In the genomic region with DNA sequence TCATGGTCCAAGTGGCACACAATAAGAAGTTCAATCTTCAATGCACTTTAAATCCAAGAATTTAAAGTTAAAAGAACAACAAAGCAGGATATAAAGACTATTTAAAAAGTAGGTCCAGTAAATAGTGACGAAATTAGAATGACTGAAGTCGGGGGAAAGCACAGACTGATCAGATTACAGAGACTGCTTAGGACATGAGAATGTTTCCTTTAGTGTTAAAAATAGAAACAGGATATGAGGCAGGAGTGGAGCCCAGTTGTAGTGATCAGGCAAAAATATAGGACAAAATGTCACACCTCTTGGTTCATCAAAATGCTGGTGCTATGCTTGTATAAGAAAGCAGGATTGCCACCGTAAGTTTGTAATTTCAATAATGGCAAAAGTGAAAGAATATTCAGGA, we compare ENCODE assay signal across 11 cellular contexts. TPM values are rescaled to one million over a fixed set of nuclear protein-coding genes. Genes with fewer than 3 reads are reported as not detected.
A peak's percentile ranks its signal among the peaks of the same experiment; 100 is the strongest.
DNase-seq lines count a peak whose midpoint lies in the region; ATAC-seq, FAIRE-seq and TF ChIP-seq lines count a peak whose summit lies in the region.
"Had no signal": no experiment of that assay in that cellular context is flagged by ENCODE, and none has a peak within 500 bp of the region (broad histone marks: within the 10 kb centered on the region; RNA-seq: fewer than 3 reads in every experiment).

No MANE protein-coding gene starts in this region.

- H3K27me3 ChIP-seq in pancreas, result no peaks in the 10 kb centered on the region

- CTCF ChIA-PET in activated CD8-positive, alpha-beta T cell treated with anti-CD3 and anti-CD28 coated beads for 36 hours (lab: Charles Lee), result no interaction called here

- peaks cover 20% of the 10 kb centered on the region for H3K27me3 Mint-ChIP-seq in activated CD8-positive, alpha-beta T cell treated with anti-CD3 and anti-CD28 coated beads for 36 hours
- H3K27me3 Mint-ChIP-seq: brain had no signal

- H3K27ac Mint-ChIP-seq in activated CD8-positive, alpha-beta T cell treated with anti-CD3 and anti-CD28 coated beads for 36 hours, result no peak overlapping the region

- H3K36me3 Mint-ChIP-seq in activated CD8-positive, alpha-beta T cell treated with anti-CD3 and anti-CD28 coated beads for 36 hours (ENCODE audit: low read depth), result no peaks in the 10 kb centered on the region
- H3K36me3 Mint-ChIP-seq: brain had no signal

- no peak overlapping the region for H3K4me3 ChIP-seq in pancreas

- H3K9me3 ChIP-seq in pancreas, result no peaks in the 10 kb centered on the region

- H3K9me3 Mint-ChIP-seq in activated CD8-positive, alpha-beta T cell treated with anti-CD3 and anti-CD28 coated beads for 36 hours, result peaks cover 4% of the 10 kb centered on the region

- no peak for FAIRE-seq in pancreas (lab: Jason Lieb, UNC)

- WGBS in pancreas, 2 donors, result 39 to 43% methylated on average over 3 of the region's 3 CpGs

- H3K4me1 Mint-ChIP-seq in activated CD8-positive, alpha-beta T cell treated with anti-CD3 and anti-CD28 coated beads for 36 hours (ENCODE audit: low read depth), result no peaks in the 10 kb centered on the region

- no peaks in the 10 kb centered on the region for H3K36me3 ChIP-seq in pancreas

- no peaks in the 10 kb centered on the region for H3K4me1 ChIP-seq in pancreas

- ATAC-seq in pancreas (peak in 3 of 4 donors; percentile 24 to 78 (median 60)), HG02870 (IDR thresholded peaks at IDR 0.05; ENCODE audit: unreplicated experiment) (no peak)
- no peak for ATAC-seq in activated CD8-positive, alpha-beta T cell treated with anti-CD3 and anti-CD28 coated beads for 36 hours

- DNase-seq in EL (peak; percentile 62), RPMI7951 (ENCODE audit: low read depth) (peak; percentile 68), fibroblast of peridontal ligament (ENCODE audit: extremely low read depth) (peak; percentile 85), pancreas (no peak)
- no peak for DNase-seq in activated naive CD4-positive, alpha-beta T cell treated with Interleukin-2 at 50 U/mL for 16 hours
- no peak for DNase-seq in activated naive CD4-positive, alpha-beta T cell treated with anti-CD3 and anti-CD28 coated beads, Interleukin-2, amount 50 U/mL, for 16 hours
- no peak for DNase-seq in activated CD8-positive, alpha-beta T cell treated with anti-CD3 and anti-CD28 coated beads for 36 hours
- DNase-seq: NCI-H146 had no signal

- no peak for TF ChIP-seq CTCF in pancreas (IDR thresholded peaks at IDR 0.05)
- TF ChIP-seq CTCF in activated CD8-positive, alpha-beta T cell treated with anti-CD3 and anti-CD28 coated beads for 36 hours (IDR thresholded peaks at IDR 0.05), result no peak

- H3K4me3 Mint-ChIP-seq in activated CD8-positive, alpha-beta T cell treated with anti-CD3 and anti-CD28 coated beads for 36 hours, result no peak overlapping the region
- H3K4me3 Mint-ChIP-seq: brain had no signal

- intact Hi-C loops in pancreas (cut with DNase I), result no loop called here
- intact Hi-C loops in activated CD8-positive, alpha-beta T cell treated with anti-CD3 and anti-CD28 coated beads for 36 hours (cut with micrococcal nuclease), result no loop called here

- H3K27ac ChIP-seq in pancreas, result peak overlapping the region in 2 of 4 donors; percentile 30 to 39
- H3K27ac ChIP-seq: VCaP had no signal

- POLR2A ChIA-PET in activated CD8-positive, alpha-beta T cell treated with anti-CD3 and anti-CD28 coated beads for 36 hours (lab: Charles Lee), result no interaction called here

RNA-seq across cellular contexts. Expression of a gene that starts 52.2 kb away (rescaled TPM):
- total RNA-seq in RPMI7951 (2014; rRNA removed; shearing (Covaris generic)), result not detected in 2 replicates
- total RNA-seq in pancreas, result 10 to 100 TPM in 4 of 6 donors, 1 to 10 TPM in 2; 5.3 to 77.0 (median 18.5) TPM
- 1 to 10 TPM; 4.7 to 8.5 TPM for polyA plus RNA-seq in pancreas
- not detected for total RNA-seq in activated CD8-positive, alpha-beta T cell treated with anti-CD3 and anti-CD28 coated beads for 36 hours

Comparison
In these comparisons a context has a peak if more than half of its experiments do, and no peak if none do; other contexts are left out.
1. DNase-seq: peak in EL (single experiment), RPMI7951 (single experiment) and fibroblast of peridontal ligament (single experiment); none in pancreas (0 of 6), activated naive CD4-positive, alpha-beta T cell treated with Interleukin-2 at 50 U/mL for 16 hours (single experiment), activated naive CD4-positive, alpha-beta T cell treated with anti-CD3 and anti-CD28 coated beads, Interleukin-2, amount 50 U/mL, for 16 hours (single experiment) and activated CD8-positive, alpha-beta T cell treated with anti-CD3 and anti-CD28 coated beads for 36 hours (single experiment).
2. ATAC-seq: peak in pancreas (3 of 4); none in HG02870 (single experiment) and activated CD8-positive, alpha-beta T cell treated with anti-CD3 and anti-CD28 coated beads for 36 hours (single experiment).